22 cellular contexts compared by ENCODE assay signal in the genomic region with DNA sequence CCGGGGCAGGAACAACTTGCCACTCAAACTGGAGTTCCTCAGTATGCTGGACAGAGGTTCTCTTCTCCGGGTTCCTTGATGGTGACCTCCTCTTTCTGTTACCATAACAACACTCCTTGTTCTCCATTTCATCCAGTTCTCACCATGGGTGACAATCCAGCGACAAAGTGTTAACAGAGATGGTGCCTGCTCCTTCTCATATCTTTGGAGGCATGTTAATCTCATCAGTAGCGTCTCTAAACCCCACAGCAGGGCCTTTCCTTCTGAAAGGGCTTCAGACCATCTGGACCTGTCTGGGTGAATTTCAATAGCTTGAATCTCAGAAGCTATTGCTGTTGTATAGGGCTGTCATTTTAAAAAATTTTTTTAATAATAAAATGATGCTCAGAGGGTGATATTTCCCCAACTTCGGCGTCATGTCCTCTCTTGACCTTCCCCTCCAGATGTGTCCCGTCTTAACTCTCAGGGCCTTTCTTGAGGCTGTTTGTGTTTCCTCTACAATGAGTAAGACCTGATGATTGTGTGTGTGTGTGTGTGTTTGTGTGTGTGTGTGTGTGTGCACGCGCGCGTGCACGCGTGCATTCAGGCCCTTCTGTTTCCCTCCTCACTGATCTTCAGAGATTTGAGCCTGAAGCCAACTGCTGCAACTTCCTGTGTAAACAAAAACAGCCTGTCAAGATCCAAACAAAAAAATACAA. TPM values are rescaled to one million over a fixed set of nuclear protein-coding genes. Genes with fewer than 3 reads are reported as not detected.
DNase-seq lines count a peak whose midpoint lies in the region; ATAC-seq, FAIRE-seq and TF ChIP-seq lines count a peak whose summit lies in the region.
"Had no signal": no experiment of that assay in that cellular context is flagged by ENCODE, and none has a peak within 500 bp of the region (broad histone marks: within the 10 kb centered on the region; RNA-seq: fewer than 3 reads in every experiment).

No MANE protein-coding gene starts in this region.

- ATAC-seq in stimulated activated memory B cell treated with anti-CD40 and anti-IgM and Interleukin-4, amounts not matched to agents 10 μg/mL and 1 μg/mL and 100 μg/mL, for 72 hours, result no peak
- ATAC-seq in right cardiac atrium, result no peak
- ATAC-seq: CD8-positive, alpha-beta T cell had no signal

- no peak overlapping the region for H3K27ac ChIP-seq in endodermal cell (ENCODE audit: low read depth, low read length)
- no peak overlapping the region for H3K27ac ChIP-seq in neuronal stem cell (replicated peaks; ENCODE audit: low read length)
- no peak overlapping the region for H3K27ac ChIP-seq in right cardiac atrium (ENCODE audit: low read length)

- H2BK15ac ChIP-seq in neuronal stem cell (ENCODE audit: low read length), result no peak overlapping the region

- DNase-seq in GM18507 (ENCODE audit: extremely low spot score, insufficient read length, low read depth), result no peak
- DNase-seq in NCI-H82 treated with DMSO at 0.1 percent for 48 hours (lab: John Stamatoyannopoulos, UW; ENCODE audit: unreplicated experiment), result peak; percentile 88
- peak; percentile 53 for DNase-seq in endodermal cell
- no peak for DNase-seq in neuronal stem cell (ENCODE audit: low spot score)
- no peak for DNase-seq in Ammon's horn (ENCODE audit: low spot score)
- DNase-seq in activated CD4-positive, alpha-beta T cell treated with anti-CD3 and anti-CD28 coated beads, Interleukin-2, amount 50 U/mL, for 4 hours, result no peak
- DNase-seq in right cardiac atrium, result no peak
- DNase-seq: C1 segment of cervical spinal cord; Calu3; CD8-positive, alpha-beta T cell; EL; KBM-7; MM.1S; NCI-H1092; NCI-H1436; NCI-H187 treated with DMSO at 0.1 percent for 48 hours; NCI-H2107; NCI-H510A; NCI-H748 treated with DMSO at 0.1 percent for 48 hours; Right ventricle myocardium superior had no signal

- no peak overlapping the region for H3K14ac ChIP-seq in neuronal stem cell (ENCODE audit: low read length)

- no peak overlapping the region for H3K23ac ChIP-seq in neuronal stem cell (ENCODE audit: low read depth, low read length, poor library complexity)

- no peak for TF ChIP-seq CTCF in endodermal cell (conservative IDR thresholded peaks at IDR 0.05)

- no peak overlapping the region for H2AFZ ChIP-seq in neuronal stem cell (ENCODE audit: low read length)

- no peak overlapping the region for H3K4ac ChIP-seq in neuronal stem cell (ENCODE audit: low read length)

- FAIRE-seq in GM18507 (lab: Jason Lieb, UNC), result peak; percentile 24

- no peak overlapping the region for H2BK5ac ChIP-seq in neuronal stem cell (ENCODE audit: low read length)

- H3K4me3 ChIP-seq in endodermal cell (ENCODE audit: low read length), result no peak overlapping the region
- H3K4me3 ChIP-seq in neuronal stem cell (ENCODE audit: low read length in 2 of 2), result no peak overlapping the region
- no peak overlapping the region for H3K4me3 ChIP-seq in right cardiac atrium (ENCODE audit: low read length)
- H3K4me3 ChIP-seq: HAP-1 had no signal

- H4K91ac ChIP-seq in neuronal stem cell (ENCODE audit: low read depth, low read length, poor library complexity), result no peak overlapping the region

- H3K36me3 ChIP-seq in endodermal cell (ENCODE audit: control insufficient read depth, insufficient read depth, low read length) (no peaks in the 10 kb centered on the region), neuronal stem cell (replicated peaks in 1 of 2; ENCODE audit: control insufficient read depth in 2 of 2, insufficient read depth in 2 of 2, low read length in 2 of 2) (no peaks in the 10 kb centered on the region)
- H3K36me3 ChIP-seq: HAP-1 had no signal

- no peaks in the 10 kb centered on the region for H3K27me3 Mint-ChIP-seq in endodermal cell (ENCODE audit: insufficient read depth)
- no peaks in the 10 kb centered on the region for H3K27me3 Mint-ChIP-seq in stimulated activated memory B cell treated with anti-CD40 and anti-IgM and Interleukin-4, amounts not matched to agents 10 μg/mL and 1 μg/mL and 100 μg/mL, for 72 hours

- H3K4me1 ChIP-seq in endodermal cell (ENCODE audit: control insufficient read depth, insufficient read depth, low read length) (no peaks in the 10 kb centered on the region), neuronal stem cell (ENCODE audit: control insufficient read depth in 2 of 2, insufficient read depth in 1 of 2, low read depth in 1 of 2, low read length in 2 of 2) (no peaks in the 10 kb centered on the region), right cardiac atrium (ENCODE audit: control insufficient read depth, insufficient read depth, low read length) (no peaks in the 10 kb centered on the region)
- H3K4me1 ChIP-seq: HAP-1 had no signal

- no peak overlapping the region for H3K18ac ChIP-seq in neuronal stem cell (ENCODE audit: low read length)

- H2BK120ac ChIP-seq in neuronal stem cell (ENCODE audit: low read depth, low read length), result no peak overlapping the region

- H3K27ac Mint-ChIP-seq in endodermal cell, result peak overlapping the region; percentile 82
- no peak overlapping the region for H3K27ac Mint-ChIP-seq in stimulated activated memory B cell treated with anti-CD40 and anti-IgM and Interleukin-4, amounts not matched to agents 10 μg/mL and 1 μg/mL and 100 μg/mL, for 72 hours
- H3K27ac Mint-ChIP-seq: CD8-positive, alpha-beta T cell had no signal

- no peaks in the 10 kb centered on the region for H3K79me1 ChIP-seq in neuronal stem cell (ENCODE audit: low read depth, low read length)

- H2AK5ac ChIP-seq in neuronal stem cell (ENCODE audit: low read depth, low read length), result no peak overlapping the region

- H3K27me3 ChIP-seq in endodermal cell (ENCODE audit: control insufficient read depth, insufficient read depth, low read length, poor library complexity, severe bottlenecking) (no peaks in the 10 kb centered on the region), neuronal stem cell (ENCODE audit: control insufficient read depth in 3 of 3, insufficient read depth in 3 of 3, low read depth in 1 of 3, low read length in 3 of 3) (no peaks in the 10 kb centered on the region), right cardiac atrium (ENCODE audit: control insufficient read depth, insufficient read depth) (no peaks in the 10 kb centered on the region)

- peaks cover 16% of the 10 kb centered on the region for H3K9me3 Mint-ChIP-seq in endodermal cell
- H3K9me3 Mint-ChIP-seq in stimulated activated memory B cell treated with anti-CD40 and anti-IgM and Interleukin-4, amounts not matched to agents 10 μg/mL and 1 μg/mL and 100 μg/mL, for 72 hours, result no peaks in the 10 kb centered on the region
- H3K9me3 Mint-ChIP-seq: CD8-positive, alpha-beta T cell had no signal

- no peak overlapping the region for H3K9ac ChIP-seq in endodermal cell (ENCODE audit: extremely low read depth, low read length, poor library complexity, severe bottlenecking)
- H3K9ac ChIP-seq in neuronal stem cell (ENCODE audit: low read depth, low read length, poor library complexity), result no peak overlapping the region

- H4K8ac ChIP-seq in neuronal stem cell (ENCODE audit: low read depth, low read length), result peak overlapping the region; percentile 95

- 77 to 79% methylated on average over 6 to 13 of the region's 13 CpGs for WGBS in endodermal cell (ENCODE audit: insufficient coverage in 1 of 2, insufficient read length in 1 of 2), 2 experiments
- no CpG with 5 or more reads among the region's 13 CpGs for WGBS in neuronal stem cell (ENCODE audit: extremely low coverage in 2 of 2, insufficient read length in 2 of 2, insufficient replicate concordance in 1 of 2), 2 donors
- 49% methylated on average over 13 of the region's 13 CpGs for WGBS in right cardiac atrium

- H3K4me2 ChIP-seq in neuronal stem cell (ENCODE audit: insufficient read depth, low read length, poor library complexity, severe bottlenecking), result no peak overlapping the region

- no peak overlapping the region for H2BK12ac ChIP-seq in neuronal stem cell (ENCODE audit: low read length)

- peaks cover 29% of the 10 kb centered on the region for H3K9me3 ChIP-seq in endodermal cell (ENCODE audit: control insufficient read depth, low read length)
- H3K9me3 ChIP-seq in neuronal stem cell (replicated peaks in 1 of 2; ENCODE audit: control insufficient read depth in 2 of 2, insufficient read depth in 1 of 2, low read depth in 1 of 2, low read length in 2 of 2), result peaks cover 0 to 3% of the 10 kb centered on the region in 2 donors
- no peaks in the 10 kb centered on the region for H3K9me3 ChIP-seq in right cardiac atrium (ENCODE audit: control insufficient read depth, low read length)
- H3K9me3 ChIP-seq: HAP-1 had no signal

- peaks cover 11% of the 10 kb centered on the region for H3K4me1 Mint-ChIP-seq in endodermal cell
- H3K4me1 Mint-ChIP-seq in stimulated activated memory B cell treated with anti-CD40 and anti-IgM and Interleukin-4, amounts not matched to agents 10 μg/mL and 1 μg/mL and 100 μg/mL, for 72 hours, result no peaks in the 10 kb centered on the region

- H3K4me3 Mint-ChIP-seq in endodermal cell, result no peak overlapping the region
- no peak overlapping the region for H3K4me3 Mint-ChIP-seq in stimulated activated memory B cell treated with anti-CD40 and anti-IgM and Interleukin-4, amounts not matched to agents 10 μg/mL and 1 μg/mL and 100 μg/mL, for 72 hours
- H3K4me3 Mint-ChIP-seq: CD8-positive, alpha-beta T cell had no signal

- intact Hi-C loops in right cardiac atrium (cut with DNase I), result no loop called here

- H3K36me3 Mint-ChIP-seq in endodermal cell (ENCODE audit: low read depth), result no peaks in the 10 kb centered on the region
- no peaks in the 10 kb centered on the region for H3K36me3 Mint-ChIP-seq in stimulated activated memory B cell treated with anti-CD40 and anti-IgM and Interleukin-4, amounts not matched to agents 10 μg/mL and 1 μg/mL and 100 μg/mL, for 72 hours
- H3K36me3 Mint-ChIP-seq: CD8-positive, alpha-beta T cell had no signal

RNA-seq across cellular contexts. Expression of a gene that starts 24.3 kb away (rescaled TPM):
- total RNA-seq in endodermal cell (not detected), right cardiac atrium (not detected)
- polyA plus RNA-seq in endodermal cell (2013, experiment 1 of 2), result not detected
- not detected for polyA plus RNA-seq in endodermal cell (2013, experiment 2 of 2)
- not detected for polyA plus RNA-seq in neuronal stem cell (2013, experiment 1 of 2)
- polyA plus RNA-seq in neuronal stem cell (2013, experiment 2 of 2), result not detected
- not detected for polyA plus RNA-seq in right cardiac atrium
- total RNA-seq: Calu3; CD8-positive, alpha-beta T cell; Right ventricle myocardium superior had no signal

RNA-seq across cellular contexts. Expression of a gene that starts 40.9 kb away (rescaled TPM):
- total RNA-seq in endodermal cell (1 to 10 TPM in 1 of 2 donors, under 1 TPM in 1; 0.70 to 2.1 TPM), right cardiac atrium (1 to 10 TPM in 1 of 4 donors, under 1 TPM in 1, not detected in 2; 0.71 to 1.5 TPM)
- 1.6 TPM for polyA plus RNA-seq in endodermal cell (2013, experiment 1 of 2)
- 1.1 TPM for polyA plus RNA-seq in endodermal cell (2013, experiment 2 of 2)
- 0.14 TPM for polyA plus RNA-seq in neuronal stem cell (2013, experiment 1 of 2)
- polyA plus RNA-seq in neuronal stem cell (2013, experiment 2 of 2), result 0.17 TPM
- not detected for polyA plus RNA-seq in right cardiac atrium
- total RNA-seq: CD8-positive, alpha-beta T cell had no signal

RNA-seq across cellular contexts. Expression of a gene that starts 55.4 kb away (rescaled TPM):
- total RNA-seq in endodermal cell, result 100 to 1,000 TPM; 123 TPM
- polyA plus RNA-seq in endodermal cell (2013, experiment 1 of 2), result 31.1 TPM
- polyA plus RNA-seq in endodermal cell (2013, experiment 2 of 2), result 38.5 TPM
- polyA plus RNA-seq in neuronal stem cell (2013, experiment 1 of 2), result 1.0 TPM
- 1.1 TPM for polyA plus RNA-seq in neuronal stem cell (2013, experiment 2 of 2)
- total RNA-seq in right cardiac atrium, result 10 to 100 TPM in 1 of 4 donors, 1 to 10 TPM in 3; 4.1 to 10.6 (median 6.5) TPM
- 1.7 TPM for polyA plus RNA-seq in right cardiac atrium
- total RNA-seq: Calu3; CD8-positive, alpha-beta T cell had no signal

Comparison
In these comparisons a context has a peak if more than half of its experiments do, and no peak if none do; other contexts are left out.
1. DNase-seq: peak in NCI-H82 treated with DMSO at 0.1 percent for 48 hours (single experiment) and endodermal cell (single experiment); none in GM18507 (single experiment), neuronal stem cell (single experiment), Ammon's horn (single experiment), activated CD4-positive, alpha-beta T cell treated with anti-CD3 and anti-CD28 coated beads, Interleukin-2, amount 50 U/mL, for 4 hours (0 of 2) and right cardiac atrium (0 of 3).
2. RNA of a gene that starts 55.4 kb away (total RNA-seq): 123 TPM in endodermal cell; 4.1 to 10.6 TPM in right cardiac atrium; every median in the first group is over 10 times any median in the second.